ENCODE assay signal across 28 cellular contexts in the genomic region with DNA sequence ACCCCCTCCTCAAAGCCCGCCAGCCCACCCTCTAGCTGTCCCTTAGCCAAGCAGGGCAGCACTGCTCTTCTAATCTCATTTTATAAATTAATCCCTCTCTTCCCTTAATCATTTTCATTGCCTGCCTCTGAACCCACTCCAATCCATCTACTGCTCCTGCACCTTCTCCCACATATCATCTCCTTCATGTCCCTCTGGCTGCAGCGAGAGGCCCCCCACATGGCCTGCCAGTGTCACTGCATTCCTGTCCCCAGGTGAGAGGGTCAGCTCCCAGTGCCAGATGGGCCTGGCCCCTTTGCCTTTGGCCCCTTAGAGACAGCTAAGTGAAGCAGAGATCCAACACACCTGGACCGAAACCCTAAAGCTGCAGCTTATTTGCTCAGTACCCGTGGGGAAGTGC.
"Had no signal": no experiment of that assay in that cellular context is flagged by ENCODE, and none has a peak within 500 bp of the region (broad histone marks: within the 10 kb centered on the region; RNA-seq: fewer than 3 reads in every experiment).

No MANE protein-coding gene starts in this region.

- H3K27ac ChIP-seq: brain microvascular endothelial cell, KMS-11, SJSA1 had no signal

- H3K9me3 ChIP-seq: SJSA1 had no signal

- H3K27me3 Mint-ChIP-seq: activated CD4-positive, alpha-beta T cell treated with anti-CD3 and anti-CD28 coated beads, Interleukin-2, amount 10 ng/mL, durations not matched to agents 24 days and 14 days; activated CD8-positive, alpha-beta T cell treated with anti-CD3 and anti-CD28 coated beads for 36 hours; activated naive CD8-positive, alpha-beta T cell treated with anti-CD3 and anti-CD28 coated beads for 36 hours; activated T-helper 17 cell treated with anti-CD3 and anti-CD28 coated beads, Interleukin-2, amount 50 U/mL, for 72 hours had no signal

- H3K27me3 ChIP-seq: brain microvascular endothelial cell, SJSA1 had no signal

- H3K36me3 Mint-ChIP-seq: activated naive CD8-positive, alpha-beta T cell treated with anti-CD3 and anti-CD28 coated beads for 36 hours had no signal

- H3K4me1 ChIP-seq: SJSA1 had no signal

- ATAC-seq: activated CD8-positive, alpha-beta T cell treated with anti-CD3 and anti-CD28 coated beads for 36 hours; activated T-cell treated with anti-CD3 and anti-CD28 coated beads, Interleukin-2, amount 50 U/mL, for 72 hours; activated T-helper 17 cell treated with anti-CD3 and anti-CD28 coated beads, Interleukin-2, amount 50 U/mL, for 72 hours; Panc1 had no signal

- H3K36me3 ChIP-seq: brain microvascular endothelial cell, SJSA1 had no signal

- H3K27ac Mint-ChIP-seq: activated CD4-positive, alpha-beta T cell treated with anti-CD3 and anti-CD28 coated beads, Interleukin-2, amount 10 ng/mL, durations not matched to agents 24 days and 14 days; activated CD8-positive, alpha-beta T cell treated with anti-CD3 and anti-CD28 coated beads for 36 hours; activated naive CD8-positive, alpha-beta T cell treated with anti-CD3 and anti-CD28 coated beads for 36 hours; activated T-cell treated with anti-CD3 and anti-CD28 coated beads, Interleukin-2, amount 50 U/mL, for 72 hours; activated T-helper 17 cell treated with anti-CD3 and anti-CD28 coated beads, Interleukin-2, amount 50 U/mL, for 72 hours had no signal

- H3K9me3 Mint-ChIP-seq: activated CD4-positive, alpha-beta T cell treated with anti-CD3 and anti-CD28 coated beads, Interleukin-2, amount 10 ng/mL, durations not matched to agents 24 days and 14 days; activated CD8-positive, alpha-beta T cell treated with anti-CD3 and anti-CD28 coated beads for 36 hours; activated naive CD8-positive, alpha-beta T cell treated with anti-CD3 and anti-CD28 coated beads for 36 hours; activated T-cell treated with anti-CD3 and anti-CD28 coated beads, Interleukin-2, amount 50 U/mL, for 72 hours; activated T-helper 17 cell treated with anti-CD3 and anti-CD28 coated beads, Interleukin-2, amount 50 U/mL, for 72 hours had no signal

- H3K4me3 ChIP-seq: SJSA1 had no signal

- H3K9ac ChIP-seq: KMS-11 had no signal

- H3K4me3 Mint-ChIP-seq: activated CD4-positive, alpha-beta T cell treated with anti-CD3 and anti-CD28 coated beads, Interleukin-2, amount 10 ng/mL, durations not matched to agents 24 days and 14 days; activated CD8-positive, alpha-beta T cell treated with anti-CD3 and anti-CD28 coated beads for 36 hours; activated naive CD8-positive, alpha-beta T cell treated with anti-CD3 and anti-CD28 coated beads for 36 hours; activated T-cell treated with anti-CD3 and anti-CD28 coated beads, Interleukin-2, amount 50 U/mL, for 72 hours; activated T-helper 17 cell treated with anti-CD3 and anti-CD28 coated beads, Interleukin-2, amount 50 U/mL, for 72 hours had no signal

- H3K4me1 Mint-ChIP-seq: activated CD4-positive, alpha-beta T cell treated with anti-CD3 and anti-CD28 coated beads, Interleukin-2, amount 10 ng/mL, durations not matched to agents 24 days and 14 days; activated naive CD8-positive, alpha-beta T cell treated with anti-CD3 and anti-CD28 coated beads for 36 hours; activated T-helper 17 cell treated with anti-CD3 and anti-CD28 coated beads, Interleukin-2, amount 50 U/mL, for 72 hours had no signal

- DNase-seq: activated CD4-positive, alpha-beta T cell treated with anti-CD3 and anti-CD28 coated beads, Interleukin-2, amount 10 ng/mL, durations not matched to agents 24 days and 14 days; activated CD4-positive, alpha-beta T cell treated with anti-CD3 and anti-CD28 coated beads, Interleukin-2, amount 50 U/mL, for 4 hours; activated CD8-positive, alpha-beta T cell treated with anti-CD3 and anti-CD28 coated beads for 36 hours; activated effector memory CD4-positive, alpha-beta T cell treated with anti-CD3 and anti-CD28 coated beads, Interleukin-2, amount 50 U/mL, for 16 hours; activated naive CD4-positive, alpha-beta T cell; activated naive CD4-positive, alpha-beta T cell treated with anti-CD3 and anti-CD28 coated beads, Interleukin-2, amount 50 U/mL, for 16 hours; activated naive CD8-positive, alpha-beta T cell treated with anti-CD3 and anti-CD28 coated beads for 36 hours; activated T-cell treated with anti-CD3 and anti-CD28 coated beads, Interleukin-2, amount 50 U/mL, for 1 hour; activated T-cell treated with anti-CD3 and anti-CD28 coated beads, Interleukin-2, amount 50 U/mL, for 72 hours; amniotic stem cell; aorta; brain microvascular endothelial cell; central memory CD4-positive, alpha-beta T cell; NCI-H1105; NCI-H1417 treated with DMSO at 0.1 percent for 48 hours; NCI-H187 treated with DMSO at 0.1 percent for 48 hours; NCI-H2081; NCI-H510A treated with DMSO at 0.1 percent for 48 hours; NCI-H526 treated with DMSO at 0.1 percent for 48 hours; NCI-H774; SHP77; SW 1271; T-helper 1 cell; T1000 had no signal

- H3K4me2 ChIP-seq: KMS-11 had no signal
